ENCODE assay signal across 8 cellular contexts in the genomic region with DNA sequence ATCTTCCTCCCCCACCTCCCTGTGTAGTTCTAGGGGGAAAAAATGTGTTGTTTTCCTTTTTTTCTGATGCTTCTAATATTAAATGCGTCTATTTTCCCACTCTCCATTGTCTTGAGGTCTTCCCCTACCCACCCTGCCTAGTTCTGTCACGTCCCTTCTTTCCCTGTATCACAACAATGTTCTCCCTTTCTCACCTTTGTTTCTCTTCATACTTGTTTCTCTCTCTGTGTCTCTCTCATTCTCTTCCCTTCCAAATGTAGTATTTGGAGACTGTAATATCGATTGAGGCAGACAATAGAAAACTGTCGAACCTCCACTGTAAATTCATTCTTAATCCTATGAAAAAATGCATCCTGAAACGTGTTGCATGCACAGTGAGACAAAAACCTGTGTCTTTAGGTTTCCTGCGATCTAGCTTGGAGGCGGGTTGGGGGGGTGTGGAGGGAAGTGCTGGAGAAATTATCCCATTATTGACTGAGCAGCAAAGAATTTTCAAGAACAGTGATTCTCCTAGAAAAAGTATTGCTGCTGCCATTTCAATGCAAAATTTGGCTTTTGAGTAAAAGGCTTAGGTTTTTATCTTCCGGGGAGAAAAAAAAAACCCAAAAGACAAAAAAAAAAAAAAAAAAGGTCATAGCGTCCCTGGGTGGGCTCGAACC. TPM values are rescaled to one million over a fixed set of nuclear protein-coding genes. Genes with fewer than 3 reads are reported as not detected.
DNase-seq lines count a peak whose midpoint lies in the region; ATAC-seq and TF ChIP-seq lines count a peak whose summit lies in the region.

No MANE protein-coding gene starts in this region.

- H3K27me3 ChIP-seq in body of pancreas = no peaks in the 10 kb centered on the region
- H3K27me3 ChIP-seq in muscle layer of colon (ENCODE audit: control insufficient read depth in 1 of 2, insufficient read depth in 2 of 2, low read length in 2 of 2) = peaks cover 0 to 5% of the 10 kb centered on the region in 2 donors

- no peak for TF ChIP-seq POLR2A in body of pancreas (IDR thresholded peaks at IDR 0.05)

- H3K4me1 ChIP-seq in body of pancreas (peaks cover 68% of the 10 kb centered on the region), muscle layer of colon (ENCODE audit: insufficient read depth, low read length) (peaks cover 37% of the 10 kb centered on the region)

- WGBS in body of pancreas, 2 donors = 6 to 14% methylated on average over 10 of the region's 10 CpGs

- ATAC-seq in body of pancreas = no peak
- ATAC-seq in GM18861 (IDR thresholded peaks at IDR 0.05; ENCODE audit: unreplicated experiment) = no peak

- TF ChIP-seq CTCF in body of pancreas (IDR thresholded peaks at IDR 0.05) = no peak

- no peak overlapping the region for H3K4me3 ChIP-seq in body of pancreas
- peak overlapping the region; percentile 10 to 84 for H3K4me3 ChIP-seq in muscle layer of colon (ENCODE audit: low read depth in 1 of 2, low read length in 2 of 2)

- H3K9me3 ChIP-seq in body of pancreas (no peaks in the 10 kb centered on the region), muscle layer of colon (ENCODE audit: low read length) (no peaks in the 10 kb centered on the region)

- H3K27ac ChIP-seq in body of pancreas = peak overlapping the region in 3 of 4 donors; percentile 71 to 89 (median 86)
- peak overlapping the region; percentile 96 for H3K27ac ChIP-seq in muscle layer of colon (ENCODE audit: low read depth, low read length)

- DNase-seq in NCI-H2081 (lab: John Stamatoyannopoulos, UW) (peak; percentile 59 to 78), NCI-H2081 treated with DMSO at 0.1 percent for 48 hours (lab: John Stamatoyannopoulos, UW) (no peak), NCI-H146 treated with DMSO at 0.1 percent for 48 hours (lab: John Stamatoyannopoulos, UW; ENCODE audit: unreplicated experiment) (peak; percentile 62), body of pancreas (no peak), AG20443 (ENCODE audit: low spot score) (no peak), amygdala (lab: John Stamatoyannopoulos, UW) (no peak)

- H3K9ac ChIP-seq in muscle layer of colon (ENCODE audit: low read length) = no peak overlapping the region

- H3K36me3 ChIP-seq in body of pancreas (replicated peaks in 1 of 2; ENCODE audit: insufficient read depth in 1 of 2, low read depth in 2 of 2) = peaks cover 5% of the 10 kb centered on the region in 2 donors
- peaks cover 10% of the 10 kb centered on the region for H3K36me3 ChIP-seq in muscle layer of colon (ENCODE audit: insufficient read depth, low read length)

- intact Hi-C loops in body of pancreas (cut with DNase I) = no loop called here

RNA-seq across cellular contexts. Expression of a gene that starts 1.3 kb away (rescaled TPM):
- total RNA-seq in body of pancreas = 10 to 100 TPM; 68.2 to 99.2 TPM

RNA-seq across cellular contexts. Expression of a gene that starts 3.1 kb away (rescaled TPM):
- total RNA-seq in body of pancreas = 1 to 10 TPM; 5.9 to 9.3 TPM

RNA-seq across cellular contexts. Expression of a gene that starts 21.1 kb away (rescaled TPM):
- total RNA-seq in body of pancreas = 10 to 100 TPM; 11.2 TPM

RNA-seq across cellular contexts. Expression of a gene that starts 46.2 kb away (rescaled TPM):
- 100 to 1,000 TPM in 1 of 2 donors, 10 to 100 TPM in 1; 90.8 to 121 TPM for total RNA-seq in body of pancreas

RNA-seq across cellular contexts. Expression of a gene that starts 48.1 kb away (rescaled TPM):
- total RNA-seq in body of pancreas = 10 to 100 TPM; 20.2 to 30.3 TPM

Comparison
In these comparisons a context has a peak if more than half of its experiments do, and no peak if none do; other contexts are left out.
1. DNase-seq: peak in NCI-H2081 (2 of 2) and NCI-H146 treated with DMSO at 0.1 percent for 48 hours (single experiment); none in NCI-H2081 treated with DMSO at 0.1 percent for 48 hours (single experiment), body of pancreas (0 of 4), AG20443 (single experiment) and amygdala (0 of 56).
2. H3K4me3 ChIP-seq: peak in muscle layer of colon (2 of 2); none in body of pancreas (0 of 2).